20 cellular contexts compared by ENCODE assay signal in the genomic region with DNA sequence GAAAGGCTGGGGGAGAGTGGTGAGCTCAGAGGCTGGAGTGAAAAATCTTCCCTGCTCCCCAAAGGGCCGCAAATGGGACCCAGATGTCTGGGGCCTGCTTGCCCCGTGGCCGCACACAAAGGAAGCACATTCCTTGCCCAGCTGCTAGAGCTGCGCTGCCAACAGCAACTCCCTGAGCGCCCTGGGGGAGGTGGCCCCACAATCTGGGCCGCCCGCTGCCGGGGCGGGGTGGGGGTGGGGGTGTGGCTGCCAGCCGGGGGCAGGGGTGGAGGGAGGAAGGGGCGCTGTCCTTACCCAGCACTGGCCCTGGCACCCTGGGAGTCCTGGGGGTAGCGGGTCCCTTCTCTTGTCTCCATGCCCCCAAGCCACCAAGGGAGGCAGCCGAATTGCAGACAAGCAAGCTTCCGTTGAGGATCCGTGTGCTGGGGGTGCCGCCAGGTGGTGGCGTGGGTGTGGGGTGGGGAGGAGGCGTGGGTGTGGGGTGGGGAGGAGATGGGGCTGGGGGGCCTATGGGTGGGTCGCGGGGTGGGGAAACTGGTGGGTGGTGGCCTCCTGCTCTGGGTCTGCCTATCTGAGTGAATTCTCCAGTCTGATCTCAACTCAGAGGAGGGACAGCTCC. TPM values are rescaled to one million over a fixed set of nuclear protein-coding genes. Genes with fewer than 3 reads are reported as not detected.
DNase-seq lines count a peak whose midpoint lies in the region; ATAC-seq and TF ChIP-seq lines count a peak whose summit lies in the region.
"Had no signal": no experiment of that assay in that cellular context is flagged by ENCODE, and none has a peak within 500 bp of the region (broad histone marks: within the 10 kb centered on the region; RNA-seq: fewer than 3 reads in every experiment).

No MANE protein-coding gene starts in this region.

- no peaks in the 10 kb centered on the region for H3K9me3 Mint-ChIP-seq in stimulated activated memory B cell treated with anti-CD40 and anti-IgM and Interleukin-4, amounts not matched to agents 10 μg/mL and 1 μg/mL and 100 μg/mL, for 72 hours
- H3K9me3 Mint-ChIP-seq in activated T-helper 2 cell treated with anti-CD3 and anti-CD28 coated beads, Interferon-gamma antibody, Interleukin-2, Interleukin-4, amounts not matched to agents 10 μg/mL and 5 μg/mL and 100 μg/mL, durations not matched to agents 14 hours and 24 hours and 36 hours: peaks cover 9% of the 10 kb centered on the region
- H3K9me3 Mint-ChIP-seq: immature natural killer cell had no signal

- no peak for TF ChIP-seq CTCF in fibroblast of villous mesenchyme (IDR thresholded peaks at IDR 0.05; ENCODE audit: insufficient read depth, low read depth, low read length)

- peaks cover 0 to 31% (median 0%) of the 10 kb centered on the region in 11 experiments; a peak in 3 of 22 replicates for H3K27me3 ChIP-seq in BLaER1 treated with 17β-estradiol and CSF1 and Interleukin-3, amounts not matched to agents 10 nM and 100 nM

- H3K4me1 Mint-ChIP-seq in stimulated activated memory B cell treated with anti-CD40 and anti-IgM and Interleukin-4, amounts not matched to agents 10 μg/mL and 1 μg/mL and 100 μg/mL, for 72 hours: peaks cover 72% of the 10 kb centered on the region
- no peaks in the 10 kb centered on the region for H3K4me1 Mint-ChIP-seq in activated T-helper 2 cell treated with anti-CD3 and anti-CD28 coated beads, Interferon-gamma antibody, Interleukin-2, Interleukin-4, amounts not matched to agents 10 μg/mL and 5 μg/mL and 100 μg/mL, durations not matched to agents 14 hours and 24 hours and 36 hours (ENCODE audit: low read depth)
- H3K4me1 Mint-ChIP-seq: immature natural killer cell had no signal

- H3K4me3 Mint-ChIP-seq in stimulated activated memory B cell treated with anti-CD40 and anti-IgM and Interleukin-4, amounts not matched to agents 10 μg/mL and 1 μg/mL and 100 μg/mL, for 72 hours: no peak overlapping the region
- H3K4me3 Mint-ChIP-seq in activated T-helper 2 cell treated with anti-CD3 and anti-CD28 coated beads, Interferon-gamma antibody, Interleukin-2, Interleukin-4, amounts not matched to agents 10 μg/mL and 5 μg/mL and 100 μg/mL, durations not matched to agents 14 hours and 24 hours and 36 hours (ENCODE audit: low read depth): no peak overlapping the region
- H3K4me3 Mint-ChIP-seq: activated naive CD8-positive, alpha-beta T cell; immature natural killer cell; stimulated activated naive B cell treated with anti-CD40 and anti-IgM and Interleukin-4, amounts not matched to agents 10 μg/mL and 1 μg/mL and 100 μg/mL, for 72 hours had no signal

- peak; percentile 18 for ATAC-seq in stimulated activated memory B cell treated with anti-CD40 and anti-IgM and Interleukin-4, amounts not matched to agents 10 μg/mL and 1 μg/mL and 100 μg/mL, for 72 hours
- ATAC-seq in HG03095 (IDR thresholded peaks at IDR 0.05; ENCODE audit: unreplicated experiment) (no peak), GM19035 (IDR thresholded peaks at IDR 0.05; ENCODE audit: unreplicated experiment) (no peak)
- ATAC-seq: esophagus mucosa; stimulated activated naive B cell treated with anti-CD40 and anti-IgM and Interleukin-4, amounts not matched to agents 10 μg/mL and 1 μg/mL and 100 μg/mL, for 72 hours had no signal

- peak overlapping the region in 8 of 11 experiments; percentile 42 to 72 (median 65); a peak in 12 of 22 replicates for H3K9ac ChIP-seq in BLaER1 treated with 17β-estradiol and CSF1 and Interleukin-3, amounts not matched to agents 10 nM and 100 nM

- peak overlapping the region in 8 of 11 experiments; percentile 48 to 80 (median 76); a peak in 15 of 22 replicates for H3K27ac ChIP-seq in BLaER1 treated with 17β-estradiol and CSF1 and Interleukin-3, amounts not matched to agents 10 nM and 100 nM

- H4K20me1 ChIP-seq in BLaER1 treated with 17β-estradiol and CSF1 and Interleukin-3, amounts not matched to agents 10 nM and 100 nM: peaks cover 50 to 91% (median 73%) of the 10 kb centered on the region in 11 experiments; a peak in 21 of 22 replicates

- peaks cover 47% of the 10 kb centered on the region for H3K36me3 Mint-ChIP-seq in stimulated activated memory B cell treated with anti-CD40 and anti-IgM and Interleukin-4, amounts not matched to agents 10 μg/mL and 1 μg/mL and 100 μg/mL, for 72 hours
- no peaks in the 10 kb centered on the region for H3K36me3 Mint-ChIP-seq in activated T-helper 2 cell treated with anti-CD3 and anti-CD28 coated beads, Interferon-gamma antibody, Interleukin-2, Interleukin-4, amounts not matched to agents 10 μg/mL and 5 μg/mL and 100 μg/mL, durations not matched to agents 14 hours and 24 hours and 36 hours (ENCODE audit: low read depth)
- H3K36me3 Mint-ChIP-seq: activated naive CD8-positive, alpha-beta T cell; immature natural killer cell had no signal

- no peaks in the 10 kb centered on the region for H3K27me3 Mint-ChIP-seq in stimulated activated memory B cell treated with anti-CD40 and anti-IgM and Interleukin-4, amounts not matched to agents 10 μg/mL and 1 μg/mL and 100 μg/mL, for 72 hours
- no peaks in the 10 kb centered on the region for H3K27me3 Mint-ChIP-seq in activated T-helper 2 cell treated with anti-CD3 and anti-CD28 coated beads, Interferon-gamma antibody, Interleukin-2, Interleukin-4, amounts not matched to agents 10 μg/mL and 5 μg/mL and 100 μg/mL, durations not matched to agents 14 hours and 24 hours and 36 hours (ENCODE audit: low read depth)
- H3K27me3 Mint-ChIP-seq: stimulated activated naive B cell treated with anti-CD40 and anti-IgM and Interleukin-4, amounts not matched to agents 10 μg/mL and 1 μg/mL and 100 μg/mL, for 72 hours had no signal

- H3K9me3 ChIP-seq in BLaER1 treated with 17β-estradiol and CSF1 and Interleukin-3, amounts not matched to agents 10 nM and 100 nM (replicated peaks in 1 of 11): peaks cover 0 to 10% (median 0%) of the 10 kb centered on the region in 11 experiments; a peak in 2 of 22 replicates

- peaks cover 31 to 93% (median 88%) of the 10 kb centered on the region in 10 experiments for H3K4me1 ChIP-seq in BLaER1 treated with 17β-estradiol and CSF1 and Interleukin-3, amounts not matched to agents 10 nM and 100 nM

- H3K4me3 ChIP-seq in BLaER1 treated with 17β-estradiol and CSF1 and Interleukin-3, amounts not matched to agents 10 nM and 100 nM: peak overlapping the region in 1 of 10 experiments; percentile 14; a peak in 1 of 20 replicates
- no peak overlapping the region for H3K4me3 ChIP-seq in fibroblast of villous mesenchyme (ENCODE audit: low read depth, low read length)

- DNase-seq in NCI-H226: peak; percentile 20
- peak; percentile 21 for DNase-seq in fibroblast of villous mesenchyme (ENCODE audit: low read depth)
- DNase-seq in DMS53 treated with DMSO at 0.1 percent for 48 hours (lab: John Stamatoyannopoulos, UW; ENCODE audit: unreplicated experiment): no peak
- no peak for DNase-seq in activated T-helper 2 cell treated with anti-CD3 and anti-CD28 coated beads, Interferon-gamma antibody, Interleukin-2, Interleukin-4, amounts not matched to agents 10 μg/mL and 5 μg/mL and 100 μg/mL, durations not matched to agents 14 hours and 24 hours and 36 hours (ENCODE audit: low spot score)
- DNase-seq: Calu3; immature natural killer cell; Kasumi-1; NCI-H2029; NCI-H82; retina; stimulated activated CD4-positive, alpha-beta T cell treated with anti-CD3 and anti-CD28 coated beads, Interleukin-4, amount 100 ng/mL, for 24 hours; stimulated activated naive B cell treated with anti-CD40 and anti-IgM and Interleukin-4, amounts not matched to agents 10 μg/mL and 1 μg/mL and 100 μg/mL, for 72 hours had no signal

- intact Hi-C loops in activated T-helper 2 cell treated with anti-CD3 and anti-CD28 coated beads, Interferon-gamma antibody, Interleukin-2, Interleukin-4, amounts not matched to agents 10 μg/mL and 5 μg/mL and 100 μg/mL, durations not matched to agents 14 hours and 24 hours and 36 hours (cut with micrococcal nuclease): no loop called here

- H3K36me3 ChIP-seq in BLaER1 treated with 17β-estradiol and CSF1 and Interleukin-3, amounts not matched to agents 10 nM and 100 nM: peaks cover 0 to 12% (median 5%) of the 10 kb centered on the region in 11 experiments; a peak in 9 of 22 replicates

- peak overlapping the region in 10 of 11 experiments; percentile 29 to 92 (median 88); a peak in 18 of 22 replicates for H3K4me2 ChIP-seq in BLaER1 treated with 17β-estradiol and CSF1 and Interleukin-3, amounts not matched to agents 10 nM and 100 nM

- H3K27ac Mint-ChIP-seq in stimulated activated memory B cell treated with anti-CD40 and anti-IgM and Interleukin-4, amounts not matched to agents 10 μg/mL and 1 μg/mL and 100 μg/mL, for 72 hours: no peak overlapping the region
- no peak overlapping the region for H3K27ac Mint-ChIP-seq in activated T-helper 2 cell treated with anti-CD3 and anti-CD28 coated beads, Interferon-gamma antibody, Interleukin-2, Interleukin-4, amounts not matched to agents 10 μg/mL and 5 μg/mL and 100 μg/mL, durations not matched to agents 14 hours and 24 hours and 36 hours
- H3K27ac Mint-ChIP-seq: activated naive CD8-positive, alpha-beta T cell; immature natural killer cell; stimulated activated naive B cell treated with anti-CD40 and anti-IgM and Interleukin-4, amounts not matched to agents 10 μg/mL and 1 μg/mL and 100 μg/mL, for 72 hours had no signal

RNA-seq across cellular contexts. Expression of gene PABPN1L, which starts 48.4 kb away (rescaled TPM):
- total RNA-seq in fibroblast of villous mesenchyme: not detected in 2 replicates
- not detected in 2 replicates for total RNA-seq in activated T-helper 2 cell treated with anti-CD3 and anti-CD28 coated beads, Interferon-gamma antibody, Interleukin-2, Interleukin-4, amounts not matched to agents 10 μg/mL and 5 μg/mL and 100 μg/mL, durations not matched to agents 14 hours and 24 hours and 36 hours
- total RNA-seq: Calu3, cerebellum, esophagus mucosa, mononuclear cell had no signal

RNA-seq across cellular contexts. Expression of gene TRAPPC2L, which starts 57.9 kb away (rescaled TPM):
- 34.5 and 49.6 TPM in 2 replicates for total RNA-seq in fibroblast of villous mesenchyme
- 56.5 and 57.5 TPM in 2 replicates for total RNA-seq in activated T-helper 2 cell treated with anti-CD3 and anti-CD28 coated beads, Interferon-gamma antibody, Interleukin-2, Interleukin-4, amounts not matched to agents 10 μg/mL and 5 μg/mL and 100 μg/mL, durations not matched to agents 14 hours and 24 hours and 36 hours

RNA-seq across cellular contexts. Expression of gene GALNS, which starts 58.1 kb away (rescaled TPM):
- total RNA-seq in fibroblast of villous mesenchyme: 24.8 and 26.3 TPM in 2 replicates
- 26.1 and 27.8 TPM in 2 replicates for total RNA-seq in activated T-helper 2 cell treated with anti-CD3 and anti-CD28 coated beads, Interferon-gamma antibody, Interleukin-2, Interleukin-4, amounts not matched to agents 10 μg/mL and 5 μg/mL and 100 μg/mL, durations not matched to agents 14 hours and 24 hours and 36 hours

Comparison
In these comparisons a context has a peak if more than half of its experiments do, and no peak if none do; other contexts are left out.
1. DNase-seq: peak in NCI-H226 (single experiment) and fibroblast of villous mesenchyme (single experiment); none in DMS53 treated with DMSO at 0.1 percent for 48 hours (single experiment) and activated T-helper 2 cell treated with anti-CD3 and anti-CD28 coated beads, Interferon-gamma antibody, Interleukin-2, Interleukin-4, amounts not matched to agents 10 μg/mL and 5 μg/mL and 100 μg/mL, durations not matched to agents 14 hours and 24 hours and 36 hours (single experiment).